Comparison of ENCODE assay signal across 9 cellular contexts in genomic region chr11:86670179-86670578, GRCh38. TPM values are rescaled to one million over a fixed set of nuclear protein-coding genes. Genes with fewer than 3 reads are reported as not detected.
DNase-seq lines count a peak whose midpoint lies in the region; ATAC-seq, FAIRE-seq and TF ChIP-seq lines count a peak whose summit lies in the region.
"Had no signal": no experiment of that assay in that cellular context is flagged by ENCODE, and none has a peak within 500 bp of the region (broad histone marks: within the 10 kb centered on the region; RNA-seq: fewer than 3 reads in every experiment).

No MANE protein-coding gene starts in this region.

- POLR2A ChIA-PET in endothelial cell of umbilical vein (lab: Charles Lee): no interaction called here
- POLR2A ChIA-PET in HepG2 (lab: Yijun Ruan, JAX): no interaction called here

- no peak for TF ChIP-seq EP300 in HepG2 (IDR thresholded peaks at IDR 0.05; ENCODE audit: low read depth in 2 of 2, low read length in 2 of 2)
- no peak for TF ChIP-seq EP300 in HepG2 (CRISPR knock-in tag; IDR thresholded peaks at IDR 0.05; ENCODE audit: borderline replicate concordance)

- intact Hi-C loops in endothelial cell of umbilical vein (cut with micrococcal nuclease): loop anchor here (5.0 kb wide), 1 partner anchor 133 kb away; no protein-coding TSS in a partner anchor
- intact Hi-C loops in gastrocnemius medialis (cut with DNase I; ENCODE audit: low total_unique reads): loop anchor here (5.0 to 10.0 kb wide), 4 partner anchors 43 to 1043 kb away; partner anchors contain the start of genes DLG2, EED and TMEM126B
- intact Hi-C loops in HepG2 (cut with micrococcal nuclease; ENCODE audit: unreplicated experiment): no loop called here

- no peaks in the 10 kb centered on the region for H3K27me3 ChIP-seq in endothelial cell of umbilical vein (ENCODE audit: control insufficient read depth in 2 of 2, insufficient read depth in 2 of 2, low read length in 2 of 2)
- H3K27me3 ChIP-seq in gastrocnemius medialis: no peaks in the 10 kb centered on the region
- peaks cover 4 to 59% of the 10 kb centered on the region in 2 experiments for H3K27me3 ChIP-seq in HepG2 (ENCODE audit: control insufficient read depth in 1 of 2, insufficient read depth in 2 of 2, low read length in 2 of 2)

- no peaks in the 10 kb centered on the region for H3K9me3 ChIP-seq in endothelial cell of umbilical vein (replicated peaks; ENCODE audit: control insufficient read depth, insufficient read depth, low read length)
- H3K9me3 ChIP-seq in gastrocnemius medialis: no peaks in the 10 kb centered on the region
- H3K9me3 ChIP-seq in HepG2 (ENCODE audit: low read length): no peaks in the 10 kb centered on the region

- no peak overlapping the region for H3K9ac ChIP-seq in endothelial cell of umbilical vein (replicated peaks; ENCODE audit: extremely low read depth, insufficient read depth, low read length)
- no peak overlapping the region for H3K9ac ChIP-seq in HepG2 (ENCODE audit: insufficient read depth, low read depth, low read length)

- no peaks in the 10 kb centered on the region for H3K9me1 ChIP-seq in endothelial cell of umbilical vein (replicated peaks; ENCODE audit: control insufficient read depth, extremely low read depth, insufficient read depth, low read length)

- BruUV-seq in endothelial cell of umbilical vein (replicated peaks; lab: Mats Ljungman, UMichigan): no TSS peak
- no TSS peak for BruUV-seq in HepG2 (replicated peaks; lab: Mats Ljungman, UMichigan)

- no peak for FAIRE-seq in endothelial cell of umbilical vein (lab: Jason Lieb, UNC)
- no peak for FAIRE-seq in HepG2 (lab: Jason Lieb, UNC)

- H3K27ac ChIP-seq in endothelial cell of umbilical vein (ENCODE audit: insufficient read depth, low read depth, low read length): no peak overlapping the region
- H3K27ac ChIP-seq in gastrocnemius medialis: peak overlapping the region; percentile 88 to 98 (median 96)
- no peak overlapping the region for H3K27ac ChIP-seq in HepG2 (ENCODE audit: extremely low read length, insufficient read depth, low read length)

- H3K4me2 ChIP-seq in endothelial cell of umbilical vein (ENCODE audit: insufficient read depth, low read length) (peak overlapping the region; percentile 99), HepG2 (ENCODE audit: low read depth, low read length) (no peak overlapping the region)

- no peak for TF ChIP-seq CTCF in endothelial cell of umbilical vein (IDR thresholded peaks at IDR 0.05; ENCODE audit: extremely low read depth in 1 of 2, insufficient read depth in 1 of 2, low read depth in 1 of 2, low read length in 2 of 2)
- no peak for TF ChIP-seq CTCF in gastrocnemius medialis (IDR thresholded peaks at IDR 0.05 in 4 of 5, conservative IDR thresholded peaks at IDR 0.05 in 1 of 5)
- no peak for TF ChIP-seq CTCF in HepG2 (CRISPR knock-in tag; IDR thresholded peaks at IDR 0.05)

- DNase-seq in Kasumi-1 (lab: John Stamatoyannopoulos, UW): peak; percentile 43 to 46
- peak; percentile 92 for DNase-seq in SIG-M5 treated with dmso at 0.1 percent for 504 hours (lab: John Stamatoyannopoulos, UW; ENCODE audit: unreplicated experiment)
- DNase-seq in endothelial cell of umbilical vein (ENCODE audit: low read depth, low spot score): no peak
- no peak for DNase-seq in gastrocnemius medialis
- no peak for DNase-seq in A172 (ENCODE audit: low spot score)
- no peak for DNase-seq in HepG2 (ENCODE audit: low spot score)
- DNase-seq: activated T-cell treated with anti-CD3 and anti-CD28 coated beads, Interleukin-2, amount 50 U/mL, for 24 hours; posterior cingulate gyrus had no signal

- H3K79me2 ChIP-seq in endothelial cell of umbilical vein (ENCODE audit: control insufficient read depth, insufficient read depth, low read length) (peaks cover 21% of the 10 kb centered on the region), HepG2 (ENCODE audit: insufficient read depth, low read length) (no peaks in the 10 kb centered on the region)

- no peak for TF ChIP-seq RAD21 in HepG2 (CRISPR knock-in tag; IDR thresholded peaks at IDR 0.05)

- in situ Hi-C loops in gastrocnemius medialis (cut with MboI; ENCODE audit: low sequenced_read_pairs in 4 of 4) (loop anchor here in 3 of 4 donors (10.0 kb wide), 3 partner anchors 125 to 145 kb away; partner anchors contain the start of gene PRSS23 (in 1 of the 3)), HepG2 (cut with HindIII; ENCODE audit: extremely low pct_ligation_motif_present, low pct_unique_long_range_greater_than_20kb) (no loop called here)

- 2% methylated on average over 5 of the region's 5 CpGs for WGBS in HepG2 (ENCODE audit: low lambda C conversion rate)

- no peaks in the 10 kb centered on the region for H4K20me1 ChIP-seq in endothelial cell of umbilical vein (replicated peaks; ENCODE audit: control insufficient read depth, extremely low read depth, insufficient read depth, low read length)
- no peaks in the 10 kb centered on the region for H4K20me1 ChIP-seq in HepG2 (ENCODE audit: insufficient read depth, low read length)

- CTCF ChIA-PET in endothelial cell of umbilical vein (lab: Charles Lee): interaction anchor here (1.3 to 3.9 kb wide), 7 partner anchors 8 to 133 kb away, joined by 4 to 21 read pairs (median 5); partner anchors contain the start of gene PRSS23
- CTCF ChIA-PET in HepG2 (lab: Yijun Ruan, JAX; ENCODE audit: low intra/inter-chr PET ratio, low total read pairs): no interaction called here

- H2AFZ ChIP-seq in endothelial cell of umbilical vein (ENCODE audit: low read depth, low read length) (no peak overlapping the region), HepG2 (ENCODE audit: low read length) (no peak overlapping the region)

- TF ChIP-seq POLR2A in endothelial cell of umbilical vein (IDR thresholded peaks at IDR 0.05; ENCODE audit: low read depth, low read length): no peak
- TF ChIP-seq POLR2A in gastrocnemius medialis (IDR thresholded peaks at IDR 0.05): no peak
- TF ChIP-seq POLR2A in HepG2 (IDR thresholded peaks at IDR 0.05; ENCODE audit: insufficient read depth in 1 of 2, low read depth in 2 of 2, low read length in 2 of 2): no peak

- H3K36me3 ChIP-seq in endothelial cell of umbilical vein (ENCODE audit: control insufficient read depth in 2 of 2, extremely low read depth in 1 of 2, insufficient read depth in 2 of 2, low read length in 2 of 2) (no peaks in the 10 kb centered on the region), gastrocnemius medialis (no peaks in the 10 kb centered on the region), HepG2 (replicated peaks in 1 of 2; ENCODE audit: control insufficient read depth in 1 of 2, insufficient read depth in 2 of 2, low read length in 2 of 2) (no peaks in the 10 kb centered on the region)

- ATAC-seq in gastrocnemius medialis (peak in 1 of 2 donors; percentile 41), GM21619 (IDR thresholded peaks at IDR 0.05; ENCODE audit: unreplicated experiment) (no peak), HepG2 (no peak)

- dilution Hi-C loops in endothelial cell of umbilical vein (cut with MboI; ENCODE audit: extremely low pct_ligation_motif_present, low sequenced_read_pairs): no loop called here

- peak overlapping the region in 1 of 3 experiments; percentile 0 for H3K4me3 ChIP-seq in endothelial cell of umbilical vein (replicated peaks in 1 of 3; ENCODE audit: insufficient read depth in 1 of 3, low read depth in 1 of 3, low read length in 3 of 3)
- H3K4me3 ChIP-seq in gastrocnemius medialis: peak overlapping the region in 1 of 4 donors; percentile 95
- no peak overlapping the region for H3K4me3 ChIP-seq in HepG2 (replicated peaks in 1 of 3; ENCODE audit: insufficient read depth in 1 of 3, low read depth in 2 of 3, low read length in 3 of 3)

- peaks cover 30% of the 10 kb centered on the region for H3K4me1 ChIP-seq in endothelial cell of umbilical vein (ENCODE audit: control insufficient read depth, extremely low read depth, insufficient read depth, low read length)
- H3K4me1 ChIP-seq in gastrocnemius medialis: peaks cover 19 to 39% of the 10 kb centered on the region in 2 donors
- peaks cover 13% of the 10 kb centered on the region; the same call in 1 of the 2 replicates for H3K4me1 ChIP-seq in HepG2 (ENCODE audit: insufficient read depth, low read length)

TF ChIP-seq in HepG2, 621 proteins besides CTCF, POLR2A, EP300 and RAD21 (continues in another document):
- no peak for TF ChIP-seq ERF (CRISPR knock-in tag; IDR thresholded peaks at IDR 0.05)

RNA-seq across cellular contexts. Expression of gene ME3, which starts 2.2 kb away (rescaled TPM):
- total RNA-seq in endothelial cell of umbilical vein (26.9 and 27.2 TPM in 2 replicates), gastrocnemius medialis (10 to 100 TPM in 3 of 4 donors, 1 to 10 TPM in 1; 4.2 to 17.0 (median 15.7) TPM), HepG2 (2016; rRNA removed; fragmentation: Illumina TruSeq; extraction: Trizol) (not detected in 2 replicates)
- polyA plus RNA-seq in endothelial cell of umbilical vein (30.4 and 36.8 TPM in 2 replicates), HepG2 (2011; rRNA removed) (0.22 TPM in 1 of 2 replicates, not detected in the other)
- 18.5 and 22.6 TPM in 2 replicates for polyA plus RNA-seq in endothelial cell of umbilical vein (2011; cell fraction: cytosol; rRNA removed)
- polyA plus RNA-seq in endothelial cell of umbilical vein (2011; cell fraction: nucleus; rRNA removed): 172 and 174 TPM in 2 replicates
- polyA plus RNA-seq in endothelial cell of umbilical vein (2012): 20.1 and 20.2 TPM in 2 replicates
- polyA minus RNA-seq in endothelial cell of umbilical vein: 65.4 and 90.5 TPM in 2 replicates
- 3.4 TPM for polyA minus RNA-seq in endothelial cell of umbilical vein (2011; cell fraction: cytosol; rRNA and poly(A)+ RNA removed)
- 112 and 126 TPM in 2 replicates for polyA minus RNA-seq in endothelial cell of umbilical vein (2011; cell fraction: nucleus; rRNA and poly(A)+ RNA removed)
- 0.72 and 4.2 TPM in 2 replicates for total RNA-seq in A172 (2014; rRNA removed; shearing (Covaris generic))
- not detected in 2 replicates for total RNA-seq in HepG2 (2016; cell fraction: cytosol; rRNA removed; fragmentation: Illumina TruSeq; extraction: Trizol; ENCODE audit: low read depth)
- total RNA-seq in HepG2 (2016; cell fraction: insoluble cytoplasmic fraction; rRNA removed; fragmentation: Illumina TruSeq; extraction: Trizol): not detected in 2 replicates
- total RNA-seq in HepG2 (2016; cell fraction: membrane; rRNA removed; fragmentation: Illumina TruSeq; extraction: Trizol): not detected in 2 replicates
- total RNA-seq in HepG2 (2016; cell fraction: nucleus; rRNA removed; fragmentation: Illumina TruSeq; extraction: Trizol): not detected in 2 replicates
- not detected in 2 replicates for polyA plus RNA-seq in HepG2 (2011; cell fraction: cytosol; rRNA removed)
- 0.50 and 0.54 TPM in 2 replicates for polyA plus RNA-seq in HepG2 (2011; cell fraction: nucleus; rRNA removed)
- 0.05 TPM in 1 of 2 replicates, not detected in the other for polyA plus RNA-seq in HepG2 (2012)
- polyA plus RNA-seq in HepG2 (2016; cell fraction: cytosol; fragmentation: Illumina TruSeq; extraction: Trizol; ENCODE audit: low read depth): not detected in 2 replicates
- polyA plus RNA-seq in HepG2 (2016; cell fraction: insoluble cytoplasmic fraction; fragmentation: Illumina TruSeq; extraction: Trizol; ENCODE audit: low read depth): not detected in 2 replicates
- not detected in 2 replicates for polyA plus RNA-seq in HepG2 (2016; cell fraction: membrane; fragmentation: Illumina TruSeq; extraction: Trizol; ENCODE audit: low read depth)
- not detected in 2 replicates for polyA plus RNA-seq in HepG2 (2016; cell fraction: nucleus; fragmentation: Illumina TruSeq; extraction: Trizol; ENCODE audit: insufficient read depth, low read depth)
- polyA minus RNA-seq in HepG2 (2011; rRNA and poly(A)+ RNA removed; ENCODE audit: low replicate concordance): 36.1 TPM in 1 of 2 replicates, not detected in the other
- not detected in 2 replicates for polyA minus RNA-seq in HepG2 (2011; cell fraction: cytosol; rRNA and poly(A)+ RNA removed)
- polyA minus RNA-seq in HepG2 (2011; cell fraction: nucleus; rRNA and poly(A)+ RNA removed): 0.52 and 0.75 TPM in 2 replicates

Comparison
In these comparisons a context has a peak if more than half of its experiments do, and no peak if none do; other contexts are left out.
1. DNase-seq: peak in Kasumi-1 (2 of 2) and SIG-M5 treated with dmso at 0.1 percent for 504 hours (single experiment); none in endothelial cell of umbilical vein (single experiment), gastrocnemius medialis (0 of 2), A172 (single experiment) and HepG2 (single experiment).
2. H3K27ac ChIP-seq: peak in gastrocnemius medialis (4 of 4); none in endothelial cell of umbilical vein (single experiment) and HepG2 (single experiment).